Comparison of ENCODE assay signal across 25 cellular contexts in the genomic region with DNA sequence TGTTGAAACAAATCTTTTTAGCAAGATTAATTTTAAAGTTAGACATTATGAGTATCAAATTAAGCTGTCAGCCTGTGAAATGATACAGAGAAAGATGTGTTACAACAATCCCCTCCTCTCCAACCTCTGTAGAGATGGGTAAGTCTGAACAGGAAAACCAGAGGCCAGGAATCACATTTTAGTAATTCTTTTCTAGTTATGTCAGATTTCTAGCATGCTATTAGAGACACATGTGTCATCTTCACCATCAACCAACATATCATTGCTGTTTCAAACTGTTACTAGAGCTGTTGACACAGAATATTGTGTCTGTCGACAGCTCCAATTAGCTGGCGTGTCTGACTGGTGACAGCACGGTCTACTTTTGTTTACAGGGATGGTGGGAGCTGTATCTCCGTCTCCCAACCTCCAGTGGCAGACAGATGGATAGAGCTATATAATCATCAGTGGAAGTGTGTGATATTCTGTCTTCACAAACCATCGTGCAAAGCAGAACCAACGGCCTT.
A peak's percentile ranks its signal among the peaks of the same experiment; 100 is the strongest.
DNase-seq lines count a peak whose midpoint lies in the region; ATAC-seq, FAIRE-seq and TF ChIP-seq lines count a peak whose summit lies in the region.
"Had no signal": no experiment of that assay in that cellular context is flagged by ENCODE, and none has a peak within 500 bp of the region (broad histone marks: within the 10 kb centered on the region; RNA-seq: fewer than 3 reads in every experiment).

No MANE protein-coding gene starts in this region.

- peaks cover 13% of the 10 kb centered on the region for H3K9me3 Mint-ChIP-seq in astrocyte (ENCODE audit: unreplicated experiment)
- H3K9me3 Mint-ChIP-seq: T-helper 1 cell treated with Interleukin-12 subunit alpha and Interleukin-12 subunit beta and Interleukin-4 antibody, amounts not matched to agents 30 μg/mL and 1 μg/mL, for 36 hours had no signal

- H3K27me3 Mint-ChIP-seq in astrocyte (ENCODE audit: low read depth, unreplicated experiment): no peaks in the 10 kb centered on the region
- H3K27me3 Mint-ChIP-seq: IgD-negative memory B cell had no signal

- peak; percentile 10 for TF ChIP-seq RAD21 in neural cell (conservative IDR thresholded peaks at IDR 0.05)

- H3K4me1 ChIP-seq in astrocyte (ENCODE audit: insufficient read depth, low read length): peaks cover 3% of the 10 kb centered on the region
- H3K4me1 ChIP-seq: Caco-2, Peyer's patch had no signal

- peak overlapping the region; percentile 75 for H3K27ac Mint-ChIP-seq in astrocyte (ENCODE audit: unreplicated experiment)
- H3K27ac Mint-ChIP-seq: CD4-positive, alpha-beta memory T cell; GM23338; IgD-negative memory B cell; T-helper 1 cell treated with Interleukin-12 subunit alpha and Interleukin-12 subunit beta and Interleukin-4 antibody, amounts not matched to agents 30 μg/mL and 1 μg/mL, for 36 hours had no signal

- FAIRE-seq in astrocyte (lab: Jason Lieb, UNC): no peak
- FAIRE-seq: GM12891 had no signal

- TF ChIP-seq EP300 in neural cell (conservative IDR thresholded peaks at IDR 0.05; ENCODE audit: poor library complexity, severe bottlenecking): peak; percentile 98

- H3K36me3 Mint-ChIP-seq in astrocyte (ENCODE audit: low read depth, unreplicated experiment): no peaks in the 10 kb centered on the region
- H3K36me3 Mint-ChIP-seq: CD4-positive, alpha-beta memory T cell; IgD-negative memory B cell had no signal

- no peak overlapping the region for H3K4me2 ChIP-seq in astrocyte (ENCODE audit: low read length)
- H3K4me2 ChIP-seq in neural cell (ENCODE audit: low read length): no peak overlapping the region
- H3K4me2 ChIP-seq: GM23338 had no signal

- H3K9me3 ChIP-seq in astrocyte (ENCODE audit: insufficient read depth, low read depth, low read length): peaks cover 17% of the 10 kb centered on the region
- peaks cover 7% of the 10 kb centered on the region for H3K9me3 ChIP-seq in neural cell (ENCODE audit: low read length)
- H3K9me3 ChIP-seq: Caco-2 had no signal

- TF ChIP-seq CTCF in astrocyte (IDR thresholded peaks at IDR 0.05; ENCODE audit: insufficient read depth, low read depth, low read length) (no peak), neural cell (IDR thresholded peaks at IDR 0.05; ENCODE audit: poor library complexity, severe bottlenecking) (no peak)

- H3K27ac ChIP-seq in astrocyte (ENCODE audit: low read depth, low read length) (no peak overlapping the region), neural cell (ENCODE audit: low read length) (no peak overlapping the region)
- H3K27ac ChIP-seq: BLaER1 treated with 17β-estradiol and CSF1 and Interleukin-3, amounts not matched to agents 10 nM and 100 nM; Peyer's patch had no signal

- H2AFZ ChIP-seq in astrocyte (ENCODE audit: low read depth, low read length) (no peak overlapping the region), neural cell (ENCODE audit: low read depth, low read length) (no peak overlapping the region)
- H2AFZ ChIP-seq: GM23338 had no signal

- H3F3A ChIP-seq in neural cell (ENCODE audit: insufficient read depth, low read length, poor library complexity, severe bottlenecking): no peaks in the 10 kb centered on the region

- H3K36me3 ChIP-seq in astrocyte (ENCODE audit: insufficient read depth, low read length): no peaks in the 10 kb centered on the region
- no peaks in the 10 kb centered on the region for H3K36me3 ChIP-seq in neural cell (ENCODE audit: insufficient read depth, low read length)
- H3K36me3 ChIP-seq: BLaER1 treated with 17β-estradiol and CSF1 and Interleukin-3, amounts not matched to agents 10 nM and 100 nM; Peyer's patch; SJSA1 had no signal

- no peak for ATAC-seq in HG02610 (IDR thresholded peaks at IDR 0.05; ENCODE audit: unreplicated experiment)
- ATAC-seq: GM23338, Right ventricle myocardium inferior had no signal

- H3K27me3 ChIP-seq in astrocyte (ENCODE audit: insufficient read depth, low read length) (no peaks in the 10 kb centered on the region), neural cell (ENCODE audit: insufficient read depth, low read depth, low read length) (no peaks in the 10 kb centered on the region)
- H3K27me3 ChIP-seq: BLaER1 treated with 17β-estradiol and CSF1 and Interleukin-3, amounts not matched to agents 10 nM and 100 nM; Peyer's patch; SJSA1 had no signal

- peaks cover 12% of the 10 kb centered on the region for H3K4me1 Mint-ChIP-seq in astrocyte (ENCODE audit: low read depth, unreplicated experiment)
- H3K4me1 Mint-ChIP-seq: CD4-positive, alpha-beta memory T cell; GM23338; IgD-negative memory B cell had no signal

- H3K9ac ChIP-seq in astrocyte (ENCODE audit: low read length): no peak overlapping the region
- no peak overlapping the region for H3K9ac ChIP-seq in neural cell (ENCODE audit: low read length)
- H3K9ac ChIP-seq: BLaER1 treated with 17β-estradiol and CSF1 and Interleukin-3, amounts not matched to agents 10 nM and 100 nM had no signal

- DNase-seq in NCI-H146 (lab: John Stamatoyannopoulos, UW) (peak; percentile 49), NCI-H146 treated with DMSO at 0.1 percent for 48 hours (lab: John Stamatoyannopoulos, UW; ENCODE audit: unreplicated experiment) (no peak), HT1080 (ENCODE audit: low read depth) (peak; percentile 15), astrocyte (ENCODE audit: low read depth) (no peak), SKM-1 (lab: John Stamatoyannopoulos, UW; ENCODE audit: unreplicated experiment) (no peak), NCI-H774 (lab: John Stamatoyannopoulos, UW) (no peak)
- DNase-seq: 8988T; Caco-2; CD4-positive, alpha-beta memory T cell; DMS 273 treated with DMSO at 0.1 percent for 48 hours; DMS79 treated with DMSO at 0.1 percent for 48 hours; HCEC 1CT; NCI-H1105 treated with DMSO at 0.1 percent for 48 hours; NCI-H2029 treated with DMSO at 0.1 percent for 48 hours; NCI-H82; Peyer's patch had no signal

- no peaks in the 10 kb centered on the region for H3K79me2 ChIP-seq in astrocyte (ENCODE audit: insufficient read depth, low read length)
- H3K79me2 ChIP-seq in neural cell (replicated peaks; ENCODE audit: insufficient read depth, low read length): no peaks in the 10 kb centered on the region

- H4K20me1 ChIP-seq in astrocyte (ENCODE audit: insufficient read depth, low read length): no peaks in the 10 kb centered on the region
- no peaks in the 10 kb centered on the region for H4K20me1 ChIP-seq in neural cell (ENCODE audit: insufficient read depth)
- H4K20me1 ChIP-seq: BLaER1 treated with 17β-estradiol and CSF1 and Interleukin-3, amounts not matched to agents 10 nM and 100 nM had no signal

- no peaks in the 10 kb centered on the region for H3K9me2 ChIP-seq in neural cell (ENCODE audit: insufficient read depth, low read length)

- H3K4me3 Mint-ChIP-seq in astrocyte (ENCODE audit: unreplicated experiment): no peak overlapping the region
- H3K4me3 Mint-ChIP-seq: CD4-positive, alpha-beta memory T cell; GM23338; T-helper 1 cell treated with Interleukin-12 subunit alpha and Interleukin-12 subunit beta and Interleukin-4 antibody, amounts not matched to agents 30 μg/mL and 1 μg/mL, for 36 hours had no signal

- no peak overlapping the region for H3K4me3 ChIP-seq in astrocyte (ENCODE audit: insufficient read depth, low read depth, low read length)
- H3K4me3 ChIP-seq in neural cell (ENCODE audit: low read length): peak overlapping the region; percentile 36
- H3K4me3 ChIP-seq: BLaER1 treated with 17β-estradiol and CSF1 and Interleukin-3, amounts not matched to agents 10 nM and 100 nM; GM23338; Peyer's patch; SJSA1 had no signal

TF ChIP-seq in neural cell, 6 proteins besides CTCF, POLR2A, EP300 and RAD21:
- no peak for TF ChIP-seq TAF1 (IDR thresholded peaks at IDR 0.05; ENCODE audit: low read depth)
- TF ChIP-seq, protein P1, sequence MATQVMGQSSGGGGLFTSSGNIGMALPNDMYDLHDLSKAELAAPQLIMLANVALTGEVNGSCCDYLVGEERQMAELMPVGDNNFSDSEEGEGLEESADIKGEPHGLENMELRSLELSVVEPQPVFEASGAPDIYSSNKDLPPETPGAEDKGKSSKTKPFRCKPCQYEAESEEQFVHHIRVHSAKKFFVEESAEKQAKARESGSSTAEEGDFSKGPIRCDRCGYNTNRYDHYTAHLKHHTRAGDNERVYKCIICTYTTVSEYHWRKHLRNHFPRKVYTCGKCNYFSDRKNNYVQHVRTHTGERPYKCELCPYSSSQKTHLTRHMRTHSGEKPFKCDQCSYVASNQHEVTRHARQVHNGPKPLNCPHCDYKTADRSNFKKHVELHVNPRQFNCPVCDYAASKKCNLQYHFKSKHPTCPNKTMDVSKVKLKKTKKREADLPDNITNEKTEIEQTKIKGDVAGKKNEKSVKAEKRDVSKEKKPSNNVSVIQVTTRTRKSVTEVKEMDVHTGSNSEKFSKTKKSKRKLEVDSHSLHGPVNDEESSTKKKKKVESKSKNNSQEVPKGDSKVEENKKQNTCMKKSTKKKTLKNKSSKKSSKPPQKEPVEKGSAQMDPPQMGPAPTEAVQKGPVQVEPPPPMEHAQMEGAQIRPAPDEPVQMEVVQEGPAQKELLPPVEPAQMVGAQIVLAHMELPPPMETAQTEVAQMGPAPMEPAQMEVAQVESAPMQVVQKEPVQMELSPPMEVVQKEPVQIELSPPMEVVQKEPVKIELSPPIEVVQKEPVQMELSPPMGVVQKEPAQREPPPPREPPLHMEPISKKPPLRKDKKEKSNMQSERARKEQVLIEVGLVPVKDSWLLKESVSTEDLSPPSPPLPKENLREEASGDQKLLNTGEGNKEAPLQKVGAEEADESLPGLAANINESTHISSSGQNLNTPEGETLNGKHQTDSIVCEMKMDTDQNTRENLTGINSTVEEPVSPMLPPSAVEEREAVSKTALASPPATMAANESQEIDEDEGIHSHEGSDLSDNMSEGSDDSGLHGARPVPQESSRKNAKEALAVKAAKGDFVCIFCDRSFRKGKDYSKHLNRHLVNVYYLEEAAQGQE (IDR thresholded peaks at IDR 0.05; ENCODE audit: borderline replicate concordance): peak; percentile 55
- no peak for TF ChIP-seq EZH2 (IDR thresholded peaks at IDR 0.05; ENCODE audit: borderline replicate concordance, insufficient read depth, low read length, poor library complexity, severe bottlenecking)
- TF ChIP-seq MXI1 (conservative IDR thresholded peaks at IDR 0.05; ENCODE audit: poor library complexity, severe bottlenecking): no peak
- TF ChIP-seq POLR2AphosphoS5 (IDR thresholded peaks at IDR 0.05): peak; percentile 97
- peak; percentile 17 for TF ChIP-seq SMC3 (conservative IDR thresholded peaks at IDR 0.05; ENCODE audit: poor library complexity)

Comparison
In these comparisons a context has a peak if more than half of its experiments do, and no peak if none do; other contexts are left out.
1. DNase-seq: peak in NCI-H146 (single experiment) and HT1080 (single experiment); none in NCI-H146 treated with DMSO at 0.1 percent for 48 hours (single experiment), astrocyte (single experiment), SKM-1 (single experiment) and NCI-H774 (single experiment).